Comparison of ENCODE assay signal across 8 cellular contexts in genomic region chr17:9239821-9240658, GRCh38.
DNase-seq lines count a peak whose midpoint lies in the region; ATAC-seq and TF ChIP-seq lines count a peak whose summit lies in the region.

No MANE protein-coding gene starts in this region.

- POLR2A ChIA-PET in GM10248 (lab: Yijun Ruan, JAX): no interaction called here

- H3K4me1 ChIP-seq in hepatocyte (ENCODE audit: insufficient read depth): peaks cover 22% of the 10 kb centered on the region
- peaks cover 9 to 23% of the 10 kb centered on the region in 2 donors for H3K4me1 ChIP-seq in gastrocnemius medialis

- peak; percentile 66 to 75 for TF ChIP-seq POLR2A in gastrocnemius medialis (IDR thresholded peaks at IDR 0.05)

- H3K4me3 ChIP-seq in hepatocyte (peak overlapping the region; percentile 24), gastrocnemius medialis (peak overlapping the region; percentile 57 to 86 (median 68))

- peak; percentile 94 for DNase-seq in GM10248 (ENCODE audit: extremely low spot score)
- peak; percentile 57 for DNase-seq in T-helper 9 cell
- DNase-seq in astrocyte of the hippocampus (ENCODE audit: low read depth, low spot score): peak; percentile 76
- peak; percentile 88 for DNase-seq in hepatocyte (ENCODE audit: low spot score)
- peak; percentile 49 to 81 for DNase-seq in gastrocnemius medialis
- no peak for DNase-seq in NCI-H446 treated with DMSO at 0.1 percent for 48 hours (lab: John Stamatoyannopoulos, UW)
- no peak for DNase-seq in KBM-7

- intact Hi-C loops in gastrocnemius medialis (cut with DNase I; ENCODE audit: low total_unique reads): loop anchor here (5.0 kb wide), 1 partner anchor 182 kb away; no protein-coding TSS in a partner anchor

- H3K9me3 ChIP-seq in hepatocyte (ENCODE audit: low read depth): no peaks in the 10 kb centered on the region
- no peaks in the 10 kb centered on the region for H3K9me3 ChIP-seq in gastrocnemius medialis

- no peak for TF ChIP-seq CTCF in GM10248 (IDR thresholded peaks at IDR 0.05; ENCODE audit: control extremely low read depth, extremely low read depth, low read depth, missing control alignments)
- no peak for TF ChIP-seq CTCF in hepatocyte (IDR thresholded peaks at IDR 0.05; ENCODE audit: poor library complexity)
- no peak for TF ChIP-seq CTCF in gastrocnemius medialis (IDR thresholded peaks at IDR 0.05 in 4 of 5, conservative IDR thresholded peaks at IDR 0.05 in 1 of 5)

- peak overlapping the region; percentile 86 for H3K4me2 ChIP-seq in hepatocyte

- H3K36me3 ChIP-seq in hepatocyte (replicated peaks; ENCODE audit: insufficient read depth, low read depth) (no peaks in the 10 kb centered on the region), gastrocnemius medialis (no peaks in the 10 kb centered on the region)

- peak overlapping the region; percentile 98 for H3K27ac ChIP-seq in hepatocyte
- H3K27ac ChIP-seq in gastrocnemius medialis: peak overlapping the region; percentile 85 to 97 (median 88)

- H3K27me3 ChIP-seq in hepatocyte (no peaks in the 10 kb centered on the region), gastrocnemius medialis (no peaks in the 10 kb centered on the region)

- CTCF ChIA-PET in GM10248 (lab: Yijun Ruan, JAX): interaction anchor here (1.1 to 1.6 kb wide), 2 partner anchors 15 to 17 kb away, joined by 3 read pairs; no protein-coding TSS in a partner anchor

- ATAC-seq in HG03095 (IDR thresholded peaks at IDR 0.05; ENCODE audit: unreplicated experiment) (peak; percentile 54), gastrocnemius medialis (peak; percentile 73 to 74)

- H3K79me2 ChIP-seq in hepatocyte: no peaks in the 10 kb centered on the region

- H4K20me1 ChIP-seq in hepatocyte (ENCODE audit: insufficient read depth, poor library complexity, severe bottlenecking): no peaks in the 10 kb centered on the region

- peak overlapping the region; percentile 50 for H2AFZ ChIP-seq in hepatocyte

- in situ Hi-C loops in gastrocnemius medialis (cut with MboI; ENCODE audit: low sequenced_read_pairs in 4 of 4) (no loop called here), KBM-7 (cut with MboI; ENCODE audit: low pct_unique_long_range_greater_than_20kb, low sequenced_read_pairs) (no loop called here)

- WGBS in hepatocyte (ENCODE audit: low lambda C conversion rate, missing lambda C conversion rate): 7% methylated on average over 14 of the region's 84 CpGs

- H3K9me2 ChIP-seq in hepatocyte (replicated peaks; ENCODE audit: insufficient read depth): no peaks in the 10 kb centered on the region

Comparison
In these comparisons a context has a peak if more than half of its experiments do, and no peak if none do; other contexts are left out.
1. DNase-seq: peak in GM10248 (single experiment), T-helper 9 cell (single experiment), astrocyte of the hippocampus (single experiment), hepatocyte (single experiment) and gastrocnemius medialis (2 of 2); none in NCI-H446 treated with DMSO at 0.1 percent for 48 hours (single experiment) and KBM-7 (single experiment).